Comparison of ENCODE assay signal across 18 cellular contexts in the genomic region with DNA sequence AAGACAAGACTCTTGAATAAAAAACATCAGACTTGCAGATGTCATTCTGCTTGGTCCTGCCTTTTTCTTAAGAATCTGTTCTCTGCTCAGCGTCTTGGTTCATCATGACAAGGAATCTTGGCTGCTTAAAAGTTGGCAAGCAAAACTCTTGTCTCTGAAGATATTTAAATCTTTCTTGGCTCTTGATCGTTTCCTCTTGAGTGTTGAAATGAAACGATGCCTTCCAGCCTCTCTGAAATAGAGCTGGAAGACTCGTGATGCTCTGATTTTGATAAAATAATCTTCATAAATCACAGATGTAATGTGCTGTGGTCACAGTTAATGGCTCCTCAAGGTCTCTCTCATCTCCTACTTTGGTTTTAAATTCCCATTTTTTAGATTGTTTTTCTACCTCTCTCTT.
"Had no signal": no experiment of that assay in that cellular context is flagged by ENCODE, and none has a peak within 500 bp of the region (broad histone marks: within the 10 kb centered on the region; RNA-seq: fewer than 3 reads in every experiment).

No MANE protein-coding gene starts in this region.

- H3K4me2 ChIP-seq: hepatocyte, smooth muscle cell had no signal

- ATAC-seq: activated T-cell treated with anti-CD3 and anti-CD28 coated beads, Interleukin-2, amount 50 U/mL, for 4 hours; esophagus mucosa; right cardiac atrium; stimulated activated naive CD8-positive, alpha-beta T cell treated with anti-CD3 and anti-CD28 coated beads, Interleukin-15, Interleukin-2, amounts not matched to agents 100 U/mL and 50 U/mL, for 24 hours; T-helper 17 cell had no signal

- H3K4me1 Mint-ChIP-seq: T-helper 17 cell had no signal

- H3K4me3 ChIP-seq: adrenal gland, coronary artery, hepatocyte, prostate gland, smooth muscle cell, upper lobe of left lung had no signal

- H3K27ac ChIP-seq: adrenal gland, coronary artery, hepatocyte, prostate gland, upper lobe of left lung, WERI-Rb-1 had no signal

- H3K4me3 Mint-ChIP-seq: activated CD4-positive, alpha-beta memory T cell treated with anti-CD3 and anti-CD28 coated beads for 36 hours; activated T-cell treated with anti-CD3 and anti-CD28 coated beads, Interleukin-2, amount 50 U/mL, for 4 hours; nephron; T-helper 17 cell had no signal

- H3K27ac Mint-ChIP-seq: activated CD4-positive, alpha-beta memory T cell treated with anti-CD3 and anti-CD28 coated beads for 36 hours; T-helper 17 cell had no signal

- H3K79me2 ChIP-seq: hepatocyte had no signal

- DNase-seq: activated CD4-positive, alpha-beta memory T cell treated with anti-CD3 and anti-CD28 coated beads for 36 hours; activated effector memory CD4-positive, alpha-beta T cell treated with Interleukin-2 at 50 U/mL for 16 hours; activated naive CD4-positive, alpha-beta T cell treated with anti-CD3 and anti-CD28 coated beads, Interleukin-2, amount 50 U/mL, for 16 hours; activated T-cell treated with anti-CD3 and anti-CD28 coated beads, Interleukin-2, amount 50 U/mL, for 4 hours; adrenal gland; central memory CD4-positive, alpha-beta T cell; kidney glomerular epithelial cell; right cardiac atrium; stimulated activated naive CD8-positive, alpha-beta T cell treated with anti-CD3 and anti-CD28 coated beads, Interleukin-15, Interleukin-2, amounts not matched to agents 100 U/mL and 50 U/mL, for 24 hours; T-helper 17 cell; upper lobe of left lung; WERI-Rb-1 had no signal

- H3K9me3 ChIP-seq: adrenal gland, prostate gland, upper lobe of left lung had no signal

- H2AFZ ChIP-seq: hepatocyte had no signal

- H3K4me1 ChIP-seq: adrenal gland, prostate gland, upper lobe of left lung had no signal

- H3K36me3 ChIP-seq: adrenal gland, prostate gland, upper lobe of left lung, WERI-Rb-1 had no signal

- H3K36me3 Mint-ChIP-seq: activated CD4-positive, alpha-beta memory T cell treated with anti-CD3 and anti-CD28 coated beads for 36 hours had no signal

- H3K27me3 ChIP-seq: adrenal gland, hepatocyte, upper lobe of left lung had no signal
